In the genomic region with DNA sequence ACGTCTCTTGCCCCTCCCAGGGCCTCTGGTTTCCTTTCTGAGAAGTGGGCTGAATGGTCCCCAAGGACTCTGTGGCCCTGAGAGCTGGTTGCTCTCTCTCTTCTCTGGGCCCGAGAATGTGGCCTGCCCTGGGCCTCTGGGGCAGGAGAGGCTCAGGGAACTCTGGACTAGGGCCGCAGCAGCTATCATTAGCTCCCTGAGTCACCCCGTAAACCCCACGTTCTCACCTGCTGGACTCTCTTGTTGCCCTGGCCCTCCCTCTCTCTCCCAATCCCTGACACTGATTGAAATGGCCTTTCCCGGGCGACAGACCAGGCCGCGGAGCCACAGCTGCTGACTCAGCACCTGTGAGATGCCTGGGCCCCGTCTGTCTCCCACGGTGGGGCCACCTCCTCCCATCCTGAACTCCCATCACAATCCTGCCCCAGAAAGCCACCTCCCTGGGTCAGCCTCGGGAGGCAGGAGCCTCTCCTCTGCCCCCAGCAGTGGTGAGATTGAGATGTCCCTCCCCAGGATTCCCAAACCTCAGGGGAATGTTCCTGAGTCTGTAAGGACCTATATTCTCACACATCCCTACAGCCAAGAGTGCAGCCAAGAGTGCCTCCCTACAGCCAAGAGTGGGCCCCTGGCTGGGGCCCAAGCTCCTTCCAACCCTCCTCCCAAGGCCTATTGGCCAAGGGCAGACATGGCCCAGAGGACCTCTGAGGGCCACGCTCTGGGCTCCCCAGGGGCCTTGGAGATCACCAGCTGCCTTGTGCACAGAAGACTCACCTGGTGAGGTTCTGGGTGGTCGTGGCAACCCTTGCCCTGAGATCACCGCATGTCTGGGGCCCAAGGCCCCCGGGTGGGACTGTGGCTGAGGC, we compare ENCODE assay signal across 13 cellular contexts. TPM values are rescaled to one million over a fixed set of nuclear protein-coding genes. Genes with fewer than 3 reads are reported as not detected.
DNase-seq lines count a peak whose midpoint lies in the region; ATAC-seq, FAIRE-seq and TF ChIP-seq lines count a peak whose summit lies in the region.
"Had no signal": no experiment of that assay in that cellular context is flagged by ENCODE, and none has a peak within 500 bp of the region (broad histone marks: within the 10 kb centered on the region; RNA-seq: fewer than 3 reads in every experiment).

No MANE protein-coding gene starts in this region.

- no peaks in the 10 kb centered on the region for H3K79me2 ChIP-seq in OCI-LY1 (ENCODE audit: insufficient read depth, low read length)

- no peak for TF ChIP-seq RAD21 in A549 (conservative IDR thresholded peaks at IDR 0.05 in 1 of 2, IDR thresholded peaks at IDR 0.05 in 1 of 2)

- H3K9me2 ChIP-seq in OCI-LY1 (ENCODE audit: low read depth, low read length): no peaks in the 10 kb centered on the region

- no peaks in the 10 kb centered on the region for H4K20me1 ChIP-seq in OCI-LY1 (ENCODE audit: insufficient read depth, low read length)

- no peak for FAIRE-seq in A549 (lab: Jason Lieb, UNC)
- FAIRE-seq: TTC549 had no signal

- POLR2A ChIA-PET in A549 (lab: Yijun Ruan, JAX): no interaction called here

- DNase-seq in A549 (ENCODE audit: low read depth in 1 of 2, low spot score in 1 of 2) (no peak), left kidney (ENCODE audit: low read depth, low spot score) (peak; percentile 28), heart left ventricle (no peak), GM19240 (ENCODE audit: insufficient read length, low spot score) (no peak), T-helper 1 cell (no peak)
- DNase-seq in stimulated activated CD4-positive, alpha-beta T cell treated with anti-CD3 and anti-CD28 coated beads, Interleukin-4, amount 100 ng/mL, for 1 hour: no peak
- DNase-seq: foreskin melanocyte; GDM1; NCI-H1092; NK-92 treated with Interleukin-12 subunit alpha and Interleukin-12 subunit beta, amount 100 ng/mL, for 24 hours had no signal

- no peaks in the 10 kb centered on the region for H3F3A ChIP-seq in OCI-LY1 (ENCODE audit: insufficient read depth, low read length)

- no peak for TF ChIP-seq CTCF in A549 (IDR thresholded peaks at IDR 0.05)
- no peak for TF ChIP-seq CTCF in OCI-LY1 (IDR thresholded peaks at IDR 0.05; ENCODE audit: low read length)
- TF ChIP-seq CTCF in heart left ventricle (IDR thresholded peaks at IDR 0.05): no peak

- H3K4me3 ChIP-seq in A549 (no peak overlapping the region), OCI-LY1 (ENCODE audit: low read depth, low read length, poor library complexity, severe bottlenecking) (peak overlapping the region; percentile 7), heart left ventricle (no peak overlapping the region)

- H3K36me3 ChIP-seq in OCI-LY1 (ENCODE audit: insufficient read depth, low read length): no peaks in the 10 kb centered on the region
- no peaks in the 10 kb centered on the region for H3K36me3 ChIP-seq in heart left ventricle

- WGBS in A549 (ENCODE audit: missing lambda C conversion rate): 72% methylated on average over 16 of the region's 16 CpGs
- 66 to 82% (median 80%) methylated on average over 10 to 16 of the region's 16 CpGs for WGBS in heart left ventricle, 4 donors

- intact Hi-C loops in heart left ventricle (cut with DNase I): no loop called here

- TF ChIP-seq POLR2A in A549 (IDR thresholded peaks at IDR 0.05; ENCODE audit: low read length) (no peak), heart left ventricle (IDR thresholded peaks at IDR 0.05) (no peak)

- no peak for TF ChIP-seq EP300 in A549 (IDR thresholded peaks at IDR 0.05)

- H3K27ac ChIP-seq in A549 (no peak overlapping the region), OCI-LY1 (ENCODE audit: low read depth, low read length, poor library complexity, severe bottlenecking) (no peak overlapping the region), heart left ventricle (no peak overlapping the region)

- H3K9ac ChIP-seq in OCI-LY1 (ENCODE audit: low read length): no peak overlapping the region; the same call in 1 of the 2 replicates

- no peak overlapping the region for H2AFZ ChIP-seq in OCI-LY1 (ENCODE audit: low read length)

- ATAC-seq in A549: no peak
- ATAC-seq in GM19395 (IDR thresholded peaks at IDR 0.05; ENCODE audit: unreplicated experiment): peak; percentile 14
- ATAC-seq in heart left ventricle: no peak

- H3K4me2 ChIP-seq in A549 (no peak overlapping the region), OCI-LY1 (ENCODE audit: low read length) (peak overlapping the region; percentile 40; the same call in 1 of the 2 replicates)

- no peaks in the 10 kb centered on the region for H3K9me3 ChIP-seq in A549
- no peaks in the 10 kb centered on the region for H3K9me3 ChIP-seq in OCI-LY1 (ENCODE audit: low read length)
- H3K9me3 ChIP-seq in heart left ventricle: no peaks in the 10 kb centered on the region

- H3K27me3 ChIP-seq in OCI-LY1 (ENCODE audit: insufficient read depth, low read length) (peaks cover 10% of the 10 kb centered on the region; the same call in 1 of the 2 replicates), heart left ventricle (peaks cover 0 to 3% (median 0%) of the 10 kb centered on the region in 9 donors)

- H3K4me1 ChIP-seq in A549 (no peaks in the 10 kb centered on the region), OCI-LY1 (ENCODE audit: insufficient read depth, low read length, severe bottlenecking) (peaks cover 31% of the 10 kb centered on the region), heart left ventricle (no peaks in the 10 kb centered on the region)

- CTCF ChIA-PET in A549 (lab: Yijun Ruan, JAX): interaction anchor here (0.6 to 1.6 kb wide), 3 partner anchors 8 to 91 kb away, joined by 3 to 5 read pairs (median 3); no protein-coding TSS in a partner anchor

TF ChIP-seq in A549, 52 proteins besides CTCF, POLR2A, EP300 and RAD21:
- peak; percentile 94 for TF ChIP-seq MAFK (IDR thresholded peaks at IDR 0.05; ENCODE audit: partially characterized antibody)
- TF ChIP-seq, protein P1, sequence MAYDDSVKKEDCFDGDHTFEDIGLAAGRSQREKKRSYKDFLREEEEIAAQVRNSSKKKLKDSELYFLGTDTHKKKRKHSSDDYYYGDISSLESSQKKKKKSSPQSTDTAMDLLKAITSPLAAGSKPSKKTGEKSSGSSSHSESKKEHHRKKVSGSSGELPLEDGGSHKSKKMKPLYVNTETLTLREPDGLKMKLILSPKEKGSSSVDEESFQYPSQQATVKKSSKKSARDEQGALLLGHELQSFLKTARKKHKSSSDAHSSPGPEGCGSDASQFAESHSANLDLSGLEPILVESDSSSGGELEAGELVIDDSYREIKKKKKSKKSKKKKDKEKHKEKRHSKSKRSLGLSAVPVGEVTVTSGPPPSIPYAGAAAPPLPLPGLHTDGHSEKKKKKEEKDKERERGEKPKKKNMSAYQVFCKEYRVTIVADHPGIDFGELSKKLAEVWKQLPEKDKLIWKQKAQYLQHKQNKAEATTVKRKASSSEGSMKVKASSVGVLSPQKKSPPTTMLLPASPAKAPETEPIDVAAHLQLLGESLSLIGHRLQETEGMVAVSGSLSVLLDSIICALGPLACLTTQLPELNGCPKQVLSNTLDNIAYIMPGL (CRISPR knock-in tag; IDR thresholded peaks at IDR 0.05; ENCODE audit: borderline replicate concordance): no peak

RNA-seq across cellular contexts. Expression of a gene that starts 0.5 kb away (rescaled TPM):
- polyA plus RNA-seq in A549 (2011; rRNA removed) (1.2 TPM in 2 replicates), A549 (2017; fragmentation: RNase III; extraction: RNeasy Plus Mini Kit Qiagen cat#74134 plus additional on column Dnase treatment) (0.44 to 0.54 TPM (median 0.46 TPM) in 3 replicates), heart left ventricle (under 1 TPM; 0.32 to 0.65 TPM)
- polyA plus RNA-seq in A549 (2012; cell fraction: cytosol; rRNA removed): 0.60 and 0.86 TPM in 2 replicates
- polyA plus RNA-seq in A549 (2012; cell fraction: nucleus; rRNA removed): 1.2 and 2.1 TPM in 2 replicates
- polyA minus RNA-seq in A549 (2011; rRNA and poly(A)+ RNA removed): 1.8 and 6.7 TPM in 2 replicates
- total RNA-seq in heart left ventricle: 1 to 10 TPM in 4 of 9 donors, under 1 TPM in 4, not detected in 1; 0.25 to 1.7 (median 0.97) TPM

RNA-seq across cellular contexts. Expression of a gene that starts 52.1 kb away (rescaled TPM):
- polyA plus RNA-seq in A549 (2011; rRNA removed) (3.0 and 4.3 TPM in 2 replicates), A549 (2017; fragmentation: RNase III; extraction: RNeasy Plus Mini Kit Qiagen cat#74134 plus additional on column Dnase treatment) (5.0 to 5.3 TPM (median 5.1 TPM) in 3 replicates), heart left ventricle (1 to 10 TPM; 1.9 to 4.9 TPM)
- 4.3 and 5.5 TPM in 2 replicates for polyA plus RNA-seq in A549 (2012; cell fraction: cytosol; rRNA removed)
- 30.3 and 41.3 TPM in 2 replicates for polyA plus RNA-seq in A549 (2012; cell fraction: nucleus; rRNA removed)
- polyA minus RNA-seq in A549 (2011; rRNA and poly(A)+ RNA removed): 3.4 and 3.6 TPM in 2 replicates
- 1 to 10 TPM; 2.0 to 4.5 (median 3.3) TPM for total RNA-seq in heart left ventricle
